Comparison of ENCODE assay signal across 18 cellular contexts in genomic region chr20:62117362-62117646, GRCh38. TPM values are rescaled to one million over a fixed set of nuclear protein-coding genes. Genes with fewer than 3 reads are reported as not detected.
A peak's percentile ranks its signal among the peaks of the same experiment; 100 is the strongest.
DNase-seq lines count a peak whose midpoint lies in the region; ATAC-seq and TF ChIP-seq lines count a peak whose summit lies in the region.
"Had no signal": no experiment of that assay in that cellular context is flagged by ENCODE, and none has a peak within 500 bp of the region (broad histone marks: within the 10 kb centered on the region; RNA-seq: fewer than 3 reads in every experiment).

No MANE protein-coding gene starts in this region.

- H3K4me1 ChIP-seq in CD8-positive, alpha-beta T cell (ENCODE audit: insufficient read depth, low read length), result peaks cover 53% of the 10 kb centered on the region
- no peaks in the 10 kb centered on the region for H3K4me1 ChIP-seq in PC-9 (replicated peaks; ENCODE audit: insufficient read depth)
- H3K4me1 ChIP-seq: A549, SJCRH30, upper lobe of right lung had no signal

- TF ChIP-seq CTCF in CD8-positive, alpha-beta T cell (IDR thresholded peaks at IDR 0.05), result no peak
- TF ChIP-seq CTCF in PC-9 (conservative IDR thresholded peaks at IDR 0.05), result no peak

- H3K9me2 ChIP-seq in PC-9 (ENCODE audit: insufficient read depth), result no peaks in the 10 kb centered on the region

- H3K27me3 ChIP-seq in CD8-positive, alpha-beta T cell (ENCODE audit: insufficient read depth, low read length), result no peaks in the 10 kb centered on the region
- peaks cover 71% of the 10 kb centered on the region for H3K27me3 ChIP-seq in PC-9 (ENCODE audit: insufficient read depth, low read depth)
- H3K27me3 ChIP-seq: SJCRH30, upper lobe of right lung had no signal

- no peaks in the 10 kb centered on the region for H3K36me3 ChIP-seq in CD8-positive, alpha-beta T cell (ENCODE audit: insufficient read depth, low read length)
- no peaks in the 10 kb centered on the region for H3K36me3 ChIP-seq in PC-9 (ENCODE audit: low read depth)
- H3K36me3 ChIP-seq: lower lobe of right lung, SJCRH30, upper lobe of right lung had no signal

- CTCF ChIA-PET in CD8-positive, alpha-beta T cell (lab: Charles Lee), result interaction anchor here (0.9 to 1.2 kb wide), 2 partner anchors 19 to 51 kb away, joined by 3 to 4 read pairs; no protein-coding TSS in a partner anchor
- CTCF ChIA-PET in PC-9 (lab: Charles Lee), result no interaction called here

- peak overlapping the region; percentile 47 for H3K27ac ChIP-seq in CD8-positive, alpha-beta T cell (ENCODE audit: low read depth, low read length)
- no peak overlapping the region for H3K27ac ChIP-seq in PC-9
- H3K27ac ChIP-seq: A549, lower lobe of right lung, SJCRH30, upper lobe of right lung had no signal

- BruUV-seq in PC-9 (replicated peaks; lab: Mats Ljungman, UMichigan), result no TSS peak

- H3K4me3 ChIP-seq in CD8-positive, alpha-beta T cell (ENCODE audit: low read depth, low read length), result no peak overlapping the region
- H3K4me3 ChIP-seq in PC-9, result no peak overlapping the region
- H3K4me3 ChIP-seq: A549, lower lobe of right lung, SJCRH30, upper lobe of right lung had no signal

- no peaks in the 10 kb centered on the region for H3K27me3 Mint-ChIP-seq in CD8-positive, alpha-beta T cell (ENCODE audit: low read depth)
- peaks cover 17 to 32% (median 18%) of the 10 kb centered on the region in 3 donors for H3K27me3 Mint-ChIP-seq in immature natural killer cell (ENCODE audit: low read depth in 3 of 3)

- peak overlapping the region; percentile 90 for H3K27ac Mint-ChIP-seq in CD8-positive, alpha-beta T cell
- H3K27ac Mint-ChIP-seq in immature natural killer cell, result peak overlapping the region; percentile 66 to 96 (median 94)
- H3K27ac Mint-ChIP-seq: endodermal cell, nephron progenitor cell had no signal

- peaks cover 43% of the 10 kb centered on the region for H3K4me1 Mint-ChIP-seq in CD8-positive, alpha-beta T cell (ENCODE audit: low read depth)
- peaks cover 30 to 37% of the 10 kb centered on the region in 2 donors for H3K4me1 Mint-ChIP-seq in immature natural killer cell

- POLR2A ChIA-PET in CD8-positive, alpha-beta T cell (lab: Charles Lee), result interaction anchor here (0.8 to 3.5 kb wide), 4 partner anchors 10 to 106 kb away, joined by 3 to 32 read pairs (median 4); partner anchors contain the start of gene TAF4
- POLR2A ChIA-PET in PC-9 (lab: Charles Lee; ENCODE audit: unreplicated experiment), result interaction anchor here (1.0 kb wide), 1 partner anchor 28 kb away, joined by 5 read pairs; no protein-coding TSS in a partner anchor

- H3K9me3 ChIP-seq in CD8-positive, alpha-beta T cell (ENCODE audit: low read length), result peaks cover 20% of the 10 kb centered on the region
- H3K9me3 ChIP-seq in PC-9 (ENCODE audit: insufficient read depth, low read depth), result peaks cover 8% of the 10 kb centered on the region

- peaks cover 4% of the 10 kb centered on the region for H3K9me3 Mint-ChIP-seq in CD8-positive, alpha-beta T cell
- H3K9me3 Mint-ChIP-seq in immature natural killer cell, result peaks cover 8 to 13% (median 10%) of the 10 kb centered on the region in 6 donors

- no peaks in the 10 kb centered on the region for H3K79me2 ChIP-seq in PC-9 (ENCODE audit: low read depth)

- H3K36me3 Mint-ChIP-seq in CD8-positive, alpha-beta T cell, result peaks cover 3% of the 10 kb centered on the region
- no peaks in the 10 kb centered on the region for H3K36me3 Mint-ChIP-seq in immature natural killer cell
- H3K36me3 Mint-ChIP-seq: IgD-negative memory B cell had no signal

- peak overlapping the region; percentile 47 for H3K4me3 Mint-ChIP-seq in CD8-positive, alpha-beta T cell
- H3K4me3 Mint-ChIP-seq in immature natural killer cell, result peak overlapping the region; percentile 52 to 73 (median 68)
- H3K4me3 Mint-ChIP-seq: endodermal cell, nephron progenitor cell had no signal

- H3K4me2 ChIP-seq in PC-9, result no peak overlapping the region
- H3K4me2 ChIP-seq: A549 had no signal

- H2AFZ ChIP-seq in PC-9, result no peak overlapping the region

- H4K20me1 ChIP-seq in PC-9 (ENCODE audit: insufficient read depth), result no peaks in the 10 kb centered on the region

- intact Hi-C loops in CD8-positive, alpha-beta T cell (cut with DNase I, micrococcal nuclease), result no loop called here
- intact Hi-C loops in PC-9 (cut with micrococcal nuclease; ENCODE audit: unreplicated experiment), result no loop called here
- intact Hi-C loops in left cardiac atrium (cut with DNase I), result no loop called here

- DNase-seq in NCI-H748 (lab: John Stamatoyannopoulos, UW; ENCODE audit: unreplicated experiment) (peak; percentile 49), NCI-H748 treated with DMSO at 0.1 percent for 48 hours (lab: John Stamatoyannopoulos, UW) (no peak), NCI-H2029 (lab: John Stamatoyannopoulos, UW) (peak; percentile 72), immature natural killer cell (no peak), PC-9 (no peak), hippocampal formation (lab: John Stamatoyannopoulos, UW) (no peak), left cardiac atrium (no peak)
- no peak for DNase-seq in CD8-positive, alpha-beta T cell
- DNase-seq: endodermal cell; H7; lower lobe of right lung; nephron progenitor cell; SJCRH30; stimulated activated CD4-positive, alpha-beta T cell treated with anti-CD3 and anti-CD28 coated beads, Interleukin-2, amount 100 ng/mL, for 48 hours; upper lobe of right lung had no signal

- ATAC-seq in CD8-positive, alpha-beta T cell, result no peak
- ATAC-seq in left cardiac atrium, result no peak
- ATAC-seq: A549, lower lobe of right lung, right cardiac atrium, upper lobe of right lung had no signal

- H3F3A ChIP-seq in PC-9 (ENCODE audit: insufficient read depth, low read depth), result peaks cover 17% of the 10 kb centered on the region

RNA-seq across cellular contexts. Expression of gene LSM14B, which starts 5.0 kb away (rescaled TPM):
- 10 to 100 TPM; 58.2 to 64.6 TPM for total RNA-seq in CD8-positive, alpha-beta T cell
- 1 to 10 TPM in 2 of 3 donors, under 1 TPM in 1; 0.19 to 1.9 (median 1.4) TPM for polyA plus RNA-seq in immature natural killer cell
- total RNA-seq in PC-9 (2021), result 61.5 and 67.2 TPM in 2 replicates
- 10 to 100 TPM; 36.8 to 38.1 TPM for total RNA-seq in left cardiac atrium

RNA-seq across cellular contexts. Expression of gene PSMA7, which starts 25.9 kb away (rescaled TPM):
- 100 to 1,000 TPM; 170 to 179 TPM for total RNA-seq in CD8-positive, alpha-beta T cell
- 100 to 1,000 TPM; 497 to 643 (median 622) TPM for polyA plus RNA-seq in immature natural killer cell
- total RNA-seq in PC-9 (2021), result 367 and 391 TPM in 2 replicates
- 100 to 1,000 TPM; 174 to 210 TPM for total RNA-seq in left cardiac atrium

RNA-seq across cellular contexts. Expression of gene SS18L1, which starts 26.3 kb away (rescaled TPM):
- total RNA-seq in CD8-positive, alpha-beta T cell, result 10 to 100 TPM; 12.6 to 12.9 TPM
- polyA plus RNA-seq in immature natural killer cell, result under 1 TPM in 2 of 3 donors, not detected in 1; 0.39 to 0.68 TPM
- total RNA-seq in PC-9 (2021) (22.4 and 29.0 TPM in 2 replicates), left cardiac atrium (1 to 10 TPM; 7.6 to 7.7 TPM)

RNA-seq across cellular contexts. Expression of gene TAF4, which starts 51.6 kb away (rescaled TPM):
- 10 to 100 TPM in 1 of 2 experiments, 1 to 10 TPM in 1; 9.8 to 14.1 TPM for total RNA-seq in CD8-positive, alpha-beta T cell
- polyA plus RNA-seq in immature natural killer cell, result 1 to 10 TPM in 2 of 3 donors, under 1 TPM in 1; 0.04 to 3.2 (median 1.1) TPM
- total RNA-seq in PC-9 (2021) (25.8 and 32.5 TPM in 2 replicates), left cardiac atrium (1 to 10 TPM; 8.8 to 9.3 TPM)

Comparison
In these comparisons a context has a peak if more than half of its experiments do, and no peak if none do; other contexts are left out.
1. DNase-seq: peak in NCI-H748 (single experiment) and NCI-H2029 (single experiment); none in NCI-H748 treated with DMSO at 0.1 percent for 48 hours (single experiment), CD8-positive, alpha-beta T cell (0 of 7), immature natural killer cell (0 of 3), PC-9 (0 of 2), hippocampal formation (0 of 2) and left cardiac atrium (single experiment).